7 cellular contexts compared by ENCODE assay signal in the genomic region with DNA sequence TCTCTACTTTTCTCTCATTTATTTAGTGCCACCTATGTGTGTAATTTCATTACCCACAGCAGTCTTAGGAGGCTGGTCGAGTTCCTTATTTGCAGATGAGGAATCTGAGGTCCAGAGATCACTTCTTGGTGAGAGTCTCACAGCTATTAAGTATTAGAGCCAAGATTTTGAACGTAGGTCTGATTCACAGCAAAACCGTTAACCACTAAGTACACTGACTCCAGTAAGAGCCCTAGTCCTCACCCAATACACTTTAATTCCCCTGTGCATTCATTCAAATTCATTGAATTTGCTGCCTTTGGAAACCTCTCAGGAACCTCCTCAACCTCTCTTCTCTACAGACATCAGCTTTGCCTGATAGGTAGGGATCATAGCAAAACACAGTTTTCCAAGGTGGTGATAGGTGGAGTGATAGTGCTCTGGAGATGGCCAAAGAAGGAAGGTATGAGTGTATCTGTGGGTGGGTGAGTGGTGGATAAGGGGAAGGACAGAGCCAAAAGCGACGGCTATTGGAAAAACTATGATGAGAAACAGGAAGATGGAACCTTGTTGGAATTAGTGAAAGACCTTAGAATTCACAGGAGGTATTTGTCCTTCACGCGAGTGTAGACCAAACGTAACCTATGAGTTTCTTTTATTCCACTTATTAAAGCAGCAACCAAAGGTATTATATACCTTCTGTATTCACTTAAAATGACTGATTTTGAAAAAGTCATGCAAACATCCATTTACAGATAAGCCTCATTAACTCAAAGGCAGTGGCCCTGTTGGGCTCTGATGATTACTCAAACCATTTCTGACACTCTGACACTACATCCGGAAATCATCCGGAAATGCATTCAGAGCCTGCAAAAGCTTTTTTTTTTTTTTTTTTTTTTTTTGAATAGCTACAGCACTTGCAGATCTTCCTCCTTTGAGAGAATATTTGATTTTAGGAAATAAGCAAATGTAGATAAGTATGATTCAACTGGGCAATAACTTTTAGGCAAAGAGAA. TPM values are rescaled to one million over a fixed set of nuclear protein-coding genes. Genes with fewer than 3 reads are reported as not detected.
DNase-seq lines count a peak whose midpoint lies in the region; ATAC-seq, FAIRE-seq and TF ChIP-seq lines count a peak whose summit lies in the region.

No MANE protein-coding gene starts in this region.

- no peaks in the 10 kb centered on the region for H3K27me3 ChIP-seq in HepG2 (ENCODE audit: control insufficient read depth in 1 of 2, insufficient read depth in 2 of 2, low read length in 2 of 2)

- ATAC-seq in GM18873 (IDR thresholded peaks at IDR 0.05; ENCODE audit: low FRiP score, unreplicated experiment) (peak; percentile 86), HG02642 (IDR thresholded peaks at IDR 0.05; ENCODE audit: poor library complexity, unreplicated experiment) (peak; percentile 89), HepG2 (no peak)

- H3K36me3 ChIP-seq in HepG2 (replicated peaks in 1 of 2; ENCODE audit: control insufficient read depth in 1 of 2, insufficient read depth in 2 of 2, low read length in 2 of 2): 0 out of 5 replicates have a peak, but pooled peaks cover 0 to 2% of the 10 kb centered on the region in 2 experiments

- no peak overlapping the region for H3K9ac ChIP-seq in HepG2 (ENCODE audit: insufficient read depth, low read depth, low read length)

- 87% methylated on average over 8 of the region's 10 CpGs for WGBS in HepG2 (ENCODE audit: low lambda C conversion rate)

- TF ChIP-seq RAD21 in HepG2 (CRISPR knock-in tag; IDR thresholded peaks at IDR 0.05): no peak

- in situ Hi-C loops in SK-MEL-5 (cut with HindIII; ENCODE audit: low pct_unique_long_range_greater_than_20kb, low sequenced_read_pairs): no loop called here
- in situ Hi-C loops in HepG2 (cut with HindIII; ENCODE audit: extremely low pct_ligation_motif_present, low pct_unique_long_range_greater_than_20kb): no loop called here

- intact Hi-C loops in HepG2 (cut with micrococcal nuclease; ENCODE audit: unreplicated experiment): no loop called here

- H3K9me3 ChIP-seq in HepG2 (ENCODE audit: low read length): no peaks in the 10 kb centered on the region

- DNase-seq in SK-MEL-5 (ENCODE audit: low read depth, low spot score): peak; percentile 7
- DNase-seq in HepG2 (ENCODE audit: low spot score): no peak
- DNase-seq in activated gamma-delta T cell (lab: John Stamatoyannopoulos, UW): no peak
- DNase-seq in NCI-H510A (lab: John Stamatoyannopoulos, UW): no peak
- no peak for DNase-seq in cortex of kidney (lab: John Stamatoyannopoulos, UW)

- FAIRE-seq in HepG2 (lab: Jason Lieb, UNC): no peak

- no TSS peak for BruUV-seq in HepG2 (replicated peaks; lab: Mats Ljungman, UMichigan)

- H3K4me1 ChIP-seq in HepG2 (ENCODE audit: insufficient read depth, low read length): peaks cover 73% of the 10 kb centered on the region

- no peak for TF ChIP-seq CTCF in HepG2 (CRISPR knock-in tag; IDR thresholded peaks at IDR 0.05)

- POLR2A ChIA-PET in HepG2 (lab: Yijun Ruan, JAX): interaction anchor here (2.1 kb wide), 1 partner anchor 33 kb away, joined by 4 read pairs; no protein-coding TSS in a partner anchor

- H3K4me3 ChIP-seq in HepG2 (replicated peaks in 1 of 3; ENCODE audit: insufficient read depth in 1 of 3, low read depth in 2 of 3, low read length in 3 of 3): no peak overlapping the region

- H2AFZ ChIP-seq in HepG2 (ENCODE audit: low read length): no peak overlapping the region

- peak overlapping the region; percentile 7; the same call in 1 of the 2 replicates for H3K4me2 ChIP-seq in HepG2 (ENCODE audit: low read depth, low read length)

- TF ChIP-seq POLR2A in HepG2 (IDR thresholded peaks at IDR 0.05; ENCODE audit: insufficient read depth in 1 of 2, low read depth in 2 of 2, low read length in 2 of 2): no peak

- TF ChIP-seq EP300 in HepG2 (IDR thresholded peaks at IDR 0.05; ENCODE audit: low read depth in 2 of 2, low read length in 2 of 2) (no peak), HepG2 (CRISPR knock-in tag; IDR thresholded peaks at IDR 0.05; ENCODE audit: borderline replicate concordance) (no peak)

- H3K79me2 ChIP-seq in HepG2 (ENCODE audit: insufficient read depth, low read length): peaks cover 98% of the 10 kb centered on the region

- no peak overlapping the region for H3K27ac ChIP-seq in HepG2 (ENCODE audit: extremely low read length, insufficient read depth, low read length)

- H4K20me1 ChIP-seq in HepG2 (ENCODE audit: insufficient read depth, low read length): peaks cover 37% of the 10 kb centered on the region

- CTCF ChIA-PET in HepG2 (lab: Yijun Ruan, JAX; ENCODE audit: low intra/inter-chr PET ratio, low total read pairs): no interaction called here

TF ChIP-seq in HepG2, 621 proteins besides CTCF, POLR2A, EP300 and RAD21:
- TF ChIP-seq ZBTB38 (CRISPR knock-in tag; IDR thresholded peaks at IDR 0.05) (no peak), NCOA1 (CRISPR knock-in tag; IDR thresholded peaks at IDR 0.05) (no peak), ZNF12 (CRISPR knock-in tag; IDR thresholded peaks at IDR 0.05) (no peak), CEBPB (IDR thresholded peaks at IDR 0.05; ENCODE audit: borderline replicate concordance, low read depth, low read length) (no peak), SMC3 (IDR thresholded peaks at IDR 0.05; ENCODE audit: low read length) (no peak), ZSCAN21 (CRISPR knock-in tag; IDR thresholded peaks at IDR 0.05; ENCODE audit: borderline replicate concordance) (no peak), PAWR (CRISPR knock-in tag; IDR thresholded peaks at IDR 0.05; ENCODE audit: borderline replicate concordance) (no peak), MED13 (CRISPR knock-in tag; IDR thresholded peaks at IDR 0.05) (no peak), CCDC6 (CRISPR knock-in tag; IDR thresholded peaks at IDR 0.05) (no peak), ARHGAP35 (CRISPR knock-in tag; IDR thresholded peaks at IDR 0.05; ENCODE audit: borderline replicate concordance) (no peak)
- TF ChIP-seq, protein P1, sequence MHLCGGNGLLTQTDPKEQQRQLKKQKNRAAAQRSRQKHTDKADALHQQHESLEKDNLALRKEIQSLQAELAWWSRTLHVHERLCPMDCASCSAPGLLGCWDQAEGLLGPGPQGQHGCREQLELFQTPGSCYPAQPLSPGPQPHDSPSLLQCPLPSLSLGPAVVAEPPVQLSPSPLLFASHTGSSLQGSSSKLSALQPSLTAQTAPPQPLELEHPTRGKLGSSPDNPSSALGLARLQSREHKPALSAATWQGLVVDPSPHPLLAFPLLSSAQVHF (CRISPR knock-in tag; IDR thresholded peaks at IDR 0.05): no peak
- TF ChIP-seq, protein P2, sequence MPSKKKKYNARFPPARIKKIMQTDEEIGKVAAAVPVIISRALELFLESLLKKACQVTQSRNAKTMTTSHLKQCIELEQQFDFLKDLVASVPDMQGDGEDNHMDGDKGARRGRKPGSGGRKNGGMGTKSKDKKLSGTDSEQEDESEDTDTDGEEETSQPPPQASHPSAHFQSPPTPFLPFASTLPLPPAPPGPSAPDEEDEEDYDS (CRISPR knock-in tag; IDR thresholded peaks at IDR 0.05): no peak
- TF ChIP-seq, protein P3, sequence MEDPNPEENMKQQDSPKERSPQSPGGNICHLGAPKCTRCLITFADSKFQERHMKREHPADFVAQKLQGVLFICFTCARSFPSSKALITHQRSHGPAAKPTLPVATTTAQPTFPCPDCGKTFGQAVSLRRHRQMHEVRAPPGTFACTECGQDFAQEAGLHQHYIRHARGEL (CRISPR knock-in tag; IDR thresholded peaks at IDR 0.05): no peak

RNA-seq across cellular contexts. Expression of a gene that starts 6.3 kb away (rescaled TPM):
- total RNA-seq in SK-MEL-5 (2014; rRNA removed; shearing (Covaris generic)): 21.5 and 24.9 TPM in 2 replicates
- polyA plus RNA-seq in SK-MEL-5 (2015; cell fraction: cytosol; rRNA removed): 24.5 and 28.9 TPM in 2 replicates
- polyA plus RNA-seq in SK-MEL-5 (2015; cell fraction: nucleus; rRNA removed): 63.6 and 80.8 TPM in 2 replicates
- total RNA-seq in HepG2 (2016; rRNA removed; fragmentation: Illumina TruSeq; extraction: Trizol): 27.8 and 29.3 TPM in 2 replicates
- total RNA-seq in HepG2 (2016; cell fraction: cytosol; rRNA removed; fragmentation: Illumina TruSeq; extraction: Trizol; ENCODE audit: low read depth): 7.1 and 8.2 TPM in 2 replicates
- total RNA-seq in HepG2 (2016; cell fraction: insoluble cytoplasmic fraction; rRNA removed; fragmentation: Illumina TruSeq; extraction: Trizol): 27.9 and 28.2 TPM in 2 replicates
- 10.8 and 13.7 TPM in 2 replicates for total RNA-seq in HepG2 (2016; cell fraction: membrane; rRNA removed; fragmentation: Illumina TruSeq; extraction: Trizol)
- 40.4 and 42.5 TPM in 2 replicates for total RNA-seq in HepG2 (2016; cell fraction: nucleus; rRNA removed; fragmentation: Illumina TruSeq; extraction: Trizol)
- polyA plus RNA-seq in HepG2 (2011; rRNA removed): 47.1 and 49.6 TPM in 2 replicates
- polyA plus RNA-seq in HepG2 (2011; cell fraction: cytosol; rRNA removed): 13.5 and 21.4 TPM in 2 replicates
- polyA plus RNA-seq in HepG2 (2011; cell fraction: nucleus; rRNA removed): 67.5 and 88.7 TPM in 2 replicates
- polyA plus RNA-seq in HepG2 (2012): 58.7 and 86.7 TPM in 2 replicates
- 1.1 and 1.3 TPM in 2 replicates for polyA plus RNA-seq in HepG2 (2016; cell fraction: cytosol; fragmentation: Illumina TruSeq; extraction: Trizol; ENCODE audit: low read depth)
- 28.9 and 30.6 TPM in 2 replicates for polyA plus RNA-seq in HepG2 (2016; cell fraction: insoluble cytoplasmic fraction; fragmentation: Illumina TruSeq; extraction: Trizol; ENCODE audit: low read depth)
- polyA plus RNA-seq in HepG2 (2016; cell fraction: membrane; fragmentation: Illumina TruSeq; extraction: Trizol; ENCODE audit: low read depth): 4.3 and 6.1 TPM in 2 replicates
- polyA plus RNA-seq in HepG2 (2016; cell fraction: nucleus; fragmentation: Illumina TruSeq; extraction: Trizol; ENCODE audit: insufficient read depth, low read depth): 56.9 and 61.9 TPM in 2 replicates
- polyA minus RNA-seq in HepG2 (2011; rRNA and poly(A)+ RNA removed; ENCODE audit: low replicate concordance): 19.4 and 22.9 TPM in 2 replicates
- polyA minus RNA-seq in HepG2 (2011; cell fraction: cytosol; rRNA and poly(A)+ RNA removed): 28.4 and 38.1 TPM in 2 replicates
- 172 and 229 TPM in 2 replicates for polyA minus RNA-seq in HepG2 (2011; cell fraction: nucleus; rRNA and poly(A)+ RNA removed)
